9 cellular contexts compared by ENCODE assay signal in genomic region chr3:23055733-23056376, GRCh38.
DNase-seq lines count a peak whose midpoint lies in the region; ATAC-seq and TF ChIP-seq lines count a peak whose summit lies in the region.
"Had no signal": no experiment of that assay in that cellular context is flagged by ENCODE, and none has a peak within 500 bp of the region (broad histone marks: within the 10 kb centered on the region; RNA-seq: fewer than 3 reads in every experiment).

No MANE protein-coding gene starts in this region.

- H3K4me1 ChIP-seq in neural progenitor cell, result no peaks in the 10 kb centered on the region
- no peaks in the 10 kb centered on the region for H3K4me1 ChIP-seq in Caco-2

- H3F3A ChIP-seq in neural progenitor cell (ENCODE audit: low read depth), result no peaks in the 10 kb centered on the region

- TF ChIP-seq CTCF in activated CD8-positive, alpha-beta T cell treated with anti-CD3 and anti-CD28 coated beads for 36 hours (IDR thresholded peaks at IDR 0.05), result no peak
- TF ChIP-seq CTCF in neural progenitor cell (IDR thresholded peaks at IDR 0.05) (no peak), Caco-2 (IDR thresholded peaks at IDR 0.05; ENCODE audit: insufficient read depth in 1 of 2, low read depth in 1 of 2, low read length in 1 of 2, severe bottlenecking in 1 of 2, unreplicated experiment in 1 of 2) (no peak)

- no peak overlapping the region for H3K4me3 ChIP-seq in skeletal muscle cell (ENCODE audit: low read depth, low read length)
- H3K4me3 ChIP-seq in neural progenitor cell, result no peak overlapping the region
- no peak overlapping the region for H3K4me3 ChIP-seq in Caco-2 (ENCODE audit: low read depth, low read length)

- peaks cover 2% of the 10 kb centered on the region for H3K36me3 Mint-ChIP-seq in activated CD8-positive, alpha-beta T cell treated with anti-CD3 and anti-CD28 coated beads for 36 hours (ENCODE audit: low read depth)
- peaks cover 2% of the 10 kb centered on the region for H3K36me3 Mint-ChIP-seq in activated CD8-positive, alpha-beta T cell treated with anti-CD3 and anti-CD28 coated beads, Interleukin-2, amount 10 ng/mL, durations not matched to agents 7 days and 5 days (ENCODE audit: low read depth)
- H3K36me3 Mint-ChIP-seq in neural progenitor cell (no peaks in the 10 kb centered on the region), Caco-2 (ENCODE audit: insufficient read depth, unreplicated experiment) (no peaks in the 10 kb centered on the region)

- no peak overlapping the region for H2AFZ ChIP-seq in neural progenitor cell (replicated peaks)

- POLR2A ChIA-PET in activated CD8-positive, alpha-beta T cell treated with anti-CD3 and anti-CD28 coated beads for 36 hours (lab: Charles Lee), result no interaction called here
- POLR2A ChIA-PET in activated CD8-positive, alpha-beta T cell treated with anti-CD3 and anti-CD28 coated beads, Interleukin-2, amount 10 ng/mL, durations not matched to agents 7 days and 5 days (lab: Charles Lee), result no interaction called here
- POLR2A ChIA-PET in Caco-2 (lab: Charles Lee), result no interaction called here

- no peaks in the 10 kb centered on the region for H3K27me3 Mint-ChIP-seq in activated CD8-positive, alpha-beta T cell treated with anti-CD3 and anti-CD28 coated beads for 36 hours
- peaks cover 2% of the 10 kb centered on the region for H3K27me3 Mint-ChIP-seq in activated CD8-positive, alpha-beta T cell treated with anti-CD3 and anti-CD28 coated beads, Interleukin-2, amount 10 ng/mL, durations not matched to agents 7 days and 5 days (ENCODE audit: low read depth)
- no peaks in the 10 kb centered on the region for H3K27me3 Mint-ChIP-seq in neural progenitor cell (ENCODE audit: insufficient read depth, low read depth)
- peaks cover 8% of the 10 kb centered on the region for H3K27me3 Mint-ChIP-seq in Caco-2 (ENCODE audit: insufficient read depth, unreplicated experiment)
- H3K27me3 Mint-ChIP-seq: activated B cell treated with CpG ODN at 0.5 μM for 24 hours had no signal

- H4K20me1 ChIP-seq in neural progenitor cell (ENCODE audit: low read depth), result no peaks in the 10 kb centered on the region

- no TSS peak for BruUV-seq in Caco-2 (replicated peaks; lab: Mats Ljungman, UMichigan)

- no peak overlapping the region for H3K4me2 ChIP-seq in neural progenitor cell

- H3K9me3 ChIP-seq in neural progenitor cell (ENCODE audit: low read depth) (no peaks in the 10 kb centered on the region), Caco-2 (no peaks in the 10 kb centered on the region)

- peaks cover 14% of the 10 kb centered on the region for H3K4me1 Mint-ChIP-seq in activated CD8-positive, alpha-beta T cell treated with anti-CD3 and anti-CD28 coated beads for 36 hours (ENCODE audit: low read depth)
- H3K4me1 Mint-ChIP-seq in activated CD8-positive, alpha-beta T cell treated with anti-CD3 and anti-CD28 coated beads, Interleukin-2, amount 10 ng/mL, durations not matched to agents 7 days and 5 days (ENCODE audit: low read depth), result peaks cover 8% of the 10 kb centered on the region
- H3K4me1 Mint-ChIP-seq in neural progenitor cell (no peaks in the 10 kb centered on the region), Caco-2 (ENCODE audit: low read depth, unreplicated experiment) (no peaks in the 10 kb centered on the region)

- intact Hi-C loops in activated CD8-positive, alpha-beta T cell treated with anti-CD3 and anti-CD28 coated beads for 36 hours (cut with micrococcal nuclease), result no loop called here
- intact Hi-C loops in Caco-2 (cut with micrococcal nuclease; ENCODE audit: unreplicated experiment), result no loop called here

- no peak overlapping the region for H3K27ac Mint-ChIP-seq in activated CD8-positive, alpha-beta T cell treated with anti-CD3 and anti-CD28 coated beads for 36 hours
- no peak overlapping the region for H3K27ac Mint-ChIP-seq in activated CD8-positive, alpha-beta T cell treated with anti-CD3 and anti-CD28 coated beads, Interleukin-2, amount 10 ng/mL, durations not matched to agents 7 days and 5 days
- H3K27ac Mint-ChIP-seq in neural progenitor cell (no peak overlapping the region), Caco-2 (ENCODE audit: unreplicated experiment) (no peak overlapping the region)
- H3K27ac Mint-ChIP-seq: activated B cell treated with CpG ODN at 0.5 μM for 24 hours had no signal

- no peak overlapping the region for H3K27ac ChIP-seq in neural progenitor cell

- no peak overlapping the region for H3K4me3 Mint-ChIP-seq in activated CD8-positive, alpha-beta T cell treated with anti-CD3 and anti-CD28 coated beads for 36 hours
- no peak overlapping the region for H3K4me3 Mint-ChIP-seq in activated CD8-positive, alpha-beta T cell treated with anti-CD3 and anti-CD28 coated beads, Interleukin-2, amount 10 ng/mL, durations not matched to agents 7 days and 5 days
- H3K4me3 Mint-ChIP-seq in neural progenitor cell, result no peak overlapping the region
- H3K4me3 Mint-ChIP-seq in Caco-2 (ENCODE audit: unreplicated experiment), result no peak overlapping the region
- H3K4me3 Mint-ChIP-seq: activated B cell treated with CpG ODN at 0.5 μM for 24 hours had no signal

- peak; percentile 37 for ATAC-seq in activated CD8-positive, alpha-beta T cell treated with anti-CD3 and anti-CD28 coated beads for 36 hours
- ATAC-seq in activated CD8-positive, alpha-beta T cell treated with anti-CD3 and anti-CD28 coated beads, Interleukin-2, amount 10 ng/mL, durations not matched to agents 7 days and 5 days, result no peak
- peak; percentile 72 for ATAC-seq in HG02759 (IDR thresholded peaks at IDR 0.05; ENCODE audit: unreplicated experiment)

- no peaks in the 10 kb centered on the region for H3K79me2 ChIP-seq in neural progenitor cell (ENCODE audit: low read depth)

- no peak for DNase-seq in activated CD8-positive, alpha-beta T cell treated with anti-CD3 and anti-CD28 coated beads for 36 hours
- DNase-seq in activated CD8-positive, alpha-beta T cell treated with anti-CD3 and anti-CD28 coated beads, Interleukin-2, amount 10 ng/mL, durations not matched to agents 7 days and 5 days, result no peak
- DNase-seq in SW 1271 (lab: John Stamatoyannopoulos, UW) (peak; percentile 11 to 44), skeletal muscle cell (ENCODE audit: low read depth) (peak; percentile 64), neural progenitor cell (ENCODE audit: low spot score) (no peak), NCI-H1048 (lab: John Stamatoyannopoulos, UW) (no peak), Caco-2 (no peak)
- DNase-seq: activated B cell treated with CpG ODN at 0.5 μM for 24 hours had no signal

- no peaks in the 10 kb centered on the region for H3K27me3 ChIP-seq in neural progenitor cell
- H3K27me3 ChIP-seq in Caco-2 (replicated peaks; ENCODE audit: control insufficient read depth, insufficient read depth, low read length), result no peaks in the 10 kb centered on the region

- CTCF ChIA-PET in activated CD8-positive, alpha-beta T cell treated with anti-CD3 and anti-CD28 coated beads for 36 hours (lab: Charles Lee), result no interaction called here
- CTCF ChIA-PET in activated CD8-positive, alpha-beta T cell treated with anti-CD3 and anti-CD28 coated beads, Interleukin-2, amount 10 ng/mL, durations not matched to agents 7 days and 5 days (lab: Charles Lee), result no interaction called here
- CTCF ChIA-PET in Caco-2 (lab: Charles Lee), result no interaction called here

- H3K36me3 ChIP-seq in neural progenitor cell (no peaks in the 10 kb centered on the region), Caco-2 (ENCODE audit: control insufficient read depth, insufficient read depth, low read length) (no peaks in the 10 kb centered on the region)

- H3K9ac ChIP-seq in neural progenitor cell, result no peak overlapping the region

- peaks cover 7% of the 10 kb centered on the region for H3K9me3 Mint-ChIP-seq in activated CD8-positive, alpha-beta T cell treated with anti-CD3 and anti-CD28 coated beads for 36 hours
- H3K9me3 Mint-ChIP-seq in activated CD8-positive, alpha-beta T cell treated with anti-CD3 and anti-CD28 coated beads, Interleukin-2, amount 10 ng/mL, durations not matched to agents 7 days and 5 days (ENCODE audit: insufficient read depth), result no peaks in the 10 kb centered on the region
- H3K9me3 Mint-ChIP-seq in neural progenitor cell (peaks cover 7% of the 10 kb centered on the region), Caco-2 (ENCODE audit: unreplicated experiment) (peaks cover 11% of the 10 kb centered on the region)
- H3K9me3 Mint-ChIP-seq: activated B cell treated with CpG ODN at 0.5 μM for 24 hours had no signal

Comparison
In these comparisons a context has a peak if more than half of its experiments do, and no peak if none do; other contexts are left out.
1. DNase-seq: peak in SW 1271 (2 of 2) and skeletal muscle cell (single experiment); none in activated CD8-positive, alpha-beta T cell treated with anti-CD3 and anti-CD28 coated beads for 36 hours (single experiment), activated CD8-positive, alpha-beta T cell treated with anti-CD3 and anti-CD28 coated beads, Interleukin-2, amount 10 ng/mL, durations not matched to agents 7 days and 5 days (single experiment), neural progenitor cell (single experiment), NCI-H1048 (single experiment) and Caco-2 (0 of 2).